ENCODE assay signal across 8 cellular contexts in genomic region chr9:136729144-136729543, GRCh38. TPM values are rescaled to one million over a fixed set of nuclear protein-coding genes. Genes with fewer than 3 reads are reported as not detected.
DNase-seq lines count a peak whose midpoint lies in the region; TF ChIP-seq lines count a peak whose summit lies in the region.

No MANE protein-coding gene starts in this region.

- no peaks in the 10 kb centered on the region for H3K9me3 Mint-ChIP-seq in T-helper 1 cell treated with Interleukin-12 subunit alpha and Interleukin-12 subunit beta and Interleukin-4 antibody, amounts not matched to agents 30 μg/mL and 1 μg/mL, for 36 hours

- H3K27me3 Mint-ChIP-seq in T-helper 1 cell treated with Interleukin-12 subunit alpha and Interleukin-12 subunit beta and Interleukin-4 antibody, amounts not matched to agents 30 μg/mL and 1 μg/mL, for 36 hours (ENCODE audit: low read depth), result no peaks in the 10 kb centered on the region

- H3K27ac ChIP-seq in right atrium auricular region (peak overlapping the region in 1 of 2 donors; percentile 86), stomach (peak overlapping the region in 1 of 5 donors; percentile 85)

- TF ChIP-seq CTCF in WI38 (IDR thresholded peaks at IDR 0.05; ENCODE audit: low read depth, low read length) (no peak), right atrium auricular region (IDR thresholded peaks at IDR 0.05) (no peak), stomach (IDR thresholded peaks at IDR 0.05) (no peak)

- no peak for TF ChIP-seq EP300 in stomach (IDR thresholded peaks at IDR 0.05)

- peaks cover 14% of the 10 kb centered on the region for H3K4me1 Mint-ChIP-seq in T-helper 1 cell treated with Interleukin-12 subunit alpha and Interleukin-12 subunit beta and Interleukin-4 antibody, amounts not matched to agents 30 μg/mL and 1 μg/mL, for 36 hours (ENCODE audit: low read depth)

- H3K36me3 Mint-ChIP-seq in T-helper 1 cell treated with Interleukin-12 subunit alpha and Interleukin-12 subunit beta and Interleukin-4 antibody, amounts not matched to agents 30 μg/mL and 1 μg/mL, for 36 hours (ENCODE audit: low read depth), result peaks cover 18% of the 10 kb centered on the region

- no peak overlapping the region for H3K27ac Mint-ChIP-seq in T-helper 1 cell treated with Interleukin-12 subunit alpha and Interleukin-12 subunit beta and Interleukin-4 antibody, amounts not matched to agents 30 μg/mL and 1 μg/mL, for 36 hours

- TF ChIP-seq POLR2A in stomach (IDR thresholded peaks at IDR 0.05), result no peak

- H3K36me3 ChIP-seq in right atrium auricular region, result peaks cover 27% of the 10 kb centered on the region
- H3K36me3 ChIP-seq in stomach, result peaks cover 21 to 26% (median 25%) of the 10 kb centered on the region in 4 donors

- peak overlapping the region; percentile 84 for H3K4me3 ChIP-seq in WI38 (ENCODE audit: low read depth, low read length)
- H3K4me3 ChIP-seq in right atrium auricular region, result peak overlapping the region; percentile 82 to 90
- peak overlapping the region; percentile 74 to 83 (median 76) for H3K4me3 ChIP-seq in stomach

- no peaks in the 10 kb centered on the region for H3K27me3 ChIP-seq in right atrium auricular region
- H3K27me3 ChIP-seq in stomach, result no peaks in the 10 kb centered on the region

- H3K9me3 ChIP-seq in right atrium auricular region, result no peaks in the 10 kb centered on the region
- H3K9me3 ChIP-seq in stomach, result no peaks in the 10 kb centered on the region

- H3K4me3 Mint-ChIP-seq in T-helper 1 cell treated with Interleukin-12 subunit alpha and Interleukin-12 subunit beta and Interleukin-4 antibody, amounts not matched to agents 30 μg/mL and 1 μg/mL, for 36 hours, result peak overlapping the region; percentile 37

- H3K4me1 ChIP-seq in right atrium auricular region (peaks cover 0 to 53% of the 10 kb centered on the region in 2 donors), stomach (peaks cover 29 to 45% (median 41%) of the 10 kb centered on the region in 4 donors)

- WGBS in stomach, 5 donors, result 80 to 90% (median 87%) methylated on average over 3 to 7 of the region's 7 CpGs

- no peak for DNase-seq in T-helper 1 cell
- DNase-seq in right atrium auricular region (ENCODE audit: low spot score), result no peak
- no peak for DNase-seq in stomach
- no peak for DNase-seq in ecto neural progenitor cell (ENCODE audit: low spot score)
- DNase-seq in NCI-H2171 (lab: John Stamatoyannopoulos, UW), result no peak
- DNase-seq in DMS79 treated with DMSO at 0.1 percent for 48 hours (lab: John Stamatoyannopoulos, UW), result no peak

- intact Hi-C loops in stomach (cut with DNase I; ENCODE audit: low total_unique reads), result no loop called here

RNA-seq across cellular contexts. Expression of gene LCN10, which starts 13.6 kb away (rescaled TPM):
- total RNA-seq in right atrium auricular region, result 1 to 10 TPM; 4.5 to 8.8 TPM
- total RNA-seq in stomach, result 10 to 100 TPM in 1 of 5 donors, 1 to 10 TPM in 3, under 1 TPM in 1; 0.58 to 25.5 (median 4.9) TPM
- polyA plus RNA-seq in stomach, result 10 to 100 TPM in 2 of 3 donors, 1 to 10 TPM in 1; 7.7 to 18.4 (median 10.2) TPM

RNA-seq across cellular contexts. Expression of gene DIPK1B, which starts 16.8 kb away (rescaled TPM):
- total RNA-seq in right atrium auricular region (10 to 100 TPM; 45.1 to 45.7 TPM), stomach (10 to 100 TPM in 1 of 5 donors, 1 to 10 TPM in 2, under 1 TPM in 1, not detected in 1; 0.45 to 10.4 (median 5.8) TPM)
- 1 to 10 TPM; 1.6 to 4.7 (median 4.0) TPM for polyA plus RNA-seq in stomach

RNA-seq across cellular contexts. Expression of gene LCN6, which starts 19.2 kb away (rescaled TPM):
- 1 to 10 TPM; 6.4 to 9.3 TPM for total RNA-seq in right atrium auricular region
- 10 to 100 TPM in 2 of 5 donors, 1 to 10 TPM in 1, not detected in 2; 7.0 to 31.2 (median 12.5) TPM for total RNA-seq in stomach
- polyA plus RNA-seq in stomach, result 10 to 100 TPM; 18.8 to 23.2 (median 19.5) TPM

RNA-seq across cellular contexts. Expression of gene LCN8, which starts 28.9 kb away (rescaled TPM):
- total RNA-seq in right atrium auricular region (not detected), stomach (not detected)
- polyA plus RNA-seq in stomach, result not detected

RNA-seq across cellular contexts. Expression of gene LCN15, which starts 35.2 kb away (rescaled TPM):
- total RNA-seq in right atrium auricular region (1 to 10 TPM in 1 of 2 donors, under 1 TPM in 1; 0.63 to 1.4 TPM), stomach (not detected)
- polyA plus RNA-seq in stomach, result not detected

Comparison
In these comparisons a context has a peak if more than half of its experiments do, and no peak if none do; other contexts are left out.
1. RNA of gene DIPK1B, which starts 16.8 kb away (total RNA-seq): 45.1 to 45.7 TPM in right atrium auricular region; 0.45 to 10.4 TPM in stomach; every median in the first group is over 4 times any median in the second.
2. Peak in every context shown above with its lines, with median percentiles within 50 percentile points of each other: H3K4me3 ChIP-seq.